Comparison of ENCODE assay signal across 8 cellular contexts in genomic region chr4:17614416-17615299, GRCh38. TPM values are rescaled to one million over a fixed set of nuclear protein-coding genes. Genes with fewer than 3 reads are reported as not detected.
DNase-seq lines count a peak whose midpoint lies in the region; ATAC-seq and TF ChIP-seq lines count a peak whose summit lies in the region.

A gene with protein sequence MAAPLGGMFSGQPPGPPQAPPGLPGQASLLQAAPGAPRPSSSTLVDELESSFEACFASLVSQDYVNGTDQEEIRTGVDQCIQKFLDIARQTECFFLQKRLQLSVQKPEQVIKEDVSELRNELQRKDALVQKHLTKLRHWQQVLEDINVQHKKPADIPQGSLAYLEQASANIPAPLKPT (plus strand): TSS chr4:17614641. CDS start chr4:17614655, 14 bp downstream.

- peaks cover 4% of the 10 kb centered on the region for H3K27me3 Mint-ChIP-seq in glutamatergic neuron (ENCODE audit: unreplicated experiment)

- H3K27me3 ChIP-seq in osteoblast (ENCODE audit: insufficient read depth, low read length) (no peaks in the 10 kb centered on the region), thoracic aorta (replicated peaks; ENCODE audit: insufficient read depth) (no peaks in the 10 kb centered on the region)

- H3K79me2 ChIP-seq in osteoblast (ENCODE audit: insufficient read depth, low read length) = peaks cover 52% of the 10 kb centered on the region

- peak; percentile 94 for ATAC-seq in HG02571 (IDR thresholded peaks at IDR 0.05; ENCODE audit: unreplicated experiment)
- peak; percentile 93 to 96 for ATAC-seq in activated naive CD4-positive, alpha-beta T cell treated with anti-CD3 and anti-CD28 coated beads, Interleukin-2, amount 50 U/mL, for 72 hours
- peak; percentile 95 for ATAC-seq in thoracic aorta (ENCODE audit: insufficient number of reproducible peaks, low FRiP score, low read depth)

- H3K36me3 ChIP-seq in osteoblast (ENCODE audit: insufficient read depth, low read length) (peaks cover 7% of the 10 kb centered on the region), thoracic aorta (no peaks in the 10 kb centered on the region)

- peak within 1 kb of the TSS; percentile 100 for H3K4me2 ChIP-seq in osteoblast (ENCODE audit: insufficient read depth, low read length)

- peak within 1 kb of the TSS; percentile 98 for H3K4me3 ChIP-seq in GM08714 (ENCODE audit: low read length)
- H3K4me3 ChIP-seq in osteoblast (ENCODE audit: insufficient read depth, low read length) = peak within 1 kb of the TSS; percentile 88
- peak within 1 kb of the TSS; percentile 90 for H3K4me3 ChIP-seq in thoracic aorta

- TF ChIP-seq CTCF in glutamatergic neuron (IDR thresholded peaks at IDR 0.05; ENCODE audit: partially characterized antibody, unreplicated experiment) = peak; percentile 11
- TF ChIP-seq CTCF in osteoblast (IDR thresholded peaks at IDR 0.05; ENCODE audit: extremely low read depth, low read depth, low read length) = no peak
- no peak for TF ChIP-seq CTCF in thoracic aorta (IDR thresholded peaks at IDR 0.05)

- H3K4me1 ChIP-seq in osteoblast (ENCODE audit: insufficient read depth, low read length) (peaks cover 20% of the 10 kb centered on the region), thoracic aorta (ENCODE audit: control insufficient read depth in 1 of 2, low read depth in 2 of 2) (peaks cover 24 to 45% of the 10 kb centered on the region in 2 donors)

- H4K20me1 ChIP-seq in osteoblast (ENCODE audit: insufficient read depth, low read length) = peaks cover 47% of the 10 kb centered on the region

- H3K9me3 ChIP-seq in osteoblast (ENCODE audit: low read depth, low read length) = no peaks in the 10 kb centered on the region
- H3K9me3 ChIP-seq in thoracic aorta = no peaks in the 10 kb centered on the region

- peak within 1 kb of the TSS; percentile 98 for H3K4me3 Mint-ChIP-seq in glutamatergic neuron (ENCODE audit: unreplicated experiment)

- H3K27ac ChIP-seq in osteoblast (ENCODE audit: low read depth, low read length) (peak within 1 kb of the TSS; percentile 90), thoracic aorta (peak within 1 kb of the TSS; percentile 70 to 90)

- H3K4me1 Mint-ChIP-seq in glutamatergic neuron (ENCODE audit: low read depth, unreplicated experiment) = no peaks in the 10 kb centered on the region

- H3K36me3 Mint-ChIP-seq in activated naive CD4-positive, alpha-beta T cell treated with anti-CD3 and anti-CD28 coated beads, Interleukin-2, amount 50 U/mL, for 72 hours = peaks cover 17 to 18% of the 10 kb centered on the region in 2 donors
- H3K36me3 Mint-ChIP-seq in glutamatergic neuron (ENCODE audit: unreplicated experiment) = no peaks in the 10 kb centered on the region

- no peaks in the 10 kb centered on the region for H3K9me3 Mint-ChIP-seq in activated naive CD4-positive, alpha-beta T cell treated with anti-CD3 and anti-CD28 coated beads, Interleukin-2, amount 50 U/mL, for 72 hours
- peaks cover 1% of the 10 kb centered on the region for H3K9me3 Mint-ChIP-seq in glutamatergic neuron (ENCODE audit: unreplicated experiment)

- H3K27ac Mint-ChIP-seq in activated naive CD4-positive, alpha-beta T cell treated with anti-CD3 and anti-CD28 coated beads, Interleukin-2, amount 50 U/mL, for 72 hours = peak within 1 kb of the TSS; percentile 96 to 99
- peak within 1 kb of the TSS; percentile 93 for H3K27ac Mint-ChIP-seq in glutamatergic neuron (ENCODE audit: unreplicated experiment)

- DNase-seq in NCI-H1048 (lab: John Stamatoyannopoulos, UW) (peak; percentile 88), SKM-1 (lab: John Stamatoyannopoulos, UW; ENCODE audit: unreplicated experiment) (peak; percentile 86), glutamatergic neuron (peak; percentile 97), osteoblast (ENCODE audit: insufficient read length, low spot score, missing footprints) (peak; percentile 95), thoracic aorta (ENCODE audit: low spot score) (peak; percentile 94)
- DNase-seq in activated naive CD4-positive, alpha-beta T cell treated with anti-CD3 and anti-CD28 coated beads, Interleukin-2, amount 50 U/mL, for 72 hours (ENCODE audit: low spot score in 2 of 2) = peak; percentile 91 to 93

- H2AFZ ChIP-seq in osteoblast (ENCODE audit: low read length) = peak within 1 kb of the TSS; percentile 95

RNA-seq across cellular contexts. Expression of the gene that starts here (rescaled TPM):
- 10 to 100 TPM; 54.7 to 71.3 TPM for total RNA-seq in activated naive CD4-positive, alpha-beta T cell treated with anti-CD3 and anti-CD28 coated beads, Interleukin-2, amount 50 U/mL, for 72 hours
- total RNA-seq in glutamatergic neuron (ENCODE audit: unreplicated experiment) = 60.9 TPM
- 10.9 and 13.3 TPM in 2 replicates for total RNA-seq in osteoblast
- total RNA-seq in thoracic aorta = 10 to 100 TPM; 14.5 to 22.8 TPM

Comparison
In these comparisons a context has a peak if more than half of its experiments do, and no peak if none do; other contexts are left out.
1. Peak in every context shown above with its lines: DNase-seq, ATAC-seq, H3K4me3 ChIP-seq and H3K27ac ChIP-seq.